ENCODE assay signal across 8 cellular contexts in genomic region chr11:75532200-75532972, GRCh38. TPM values are rescaled to one million over a fixed set of nuclear protein-coding genes. Genes with fewer than 3 reads are reported as not detected.
DNase-seq lines count a peak whose midpoint lies in the region; ATAC-seq and TF ChIP-seq lines count a peak whose summit lies in the region.

No MANE protein-coding gene starts in this region.

- H3K27ac Mint-ChIP-seq in CD14-positive monocyte: no peak overlapping the region
- peak overlapping the region; percentile 79 for H3K27ac Mint-ChIP-seq in activated CD4-positive, alpha-beta T cell treated with anti-CD3 and anti-CD28 coated beads, Interleukin-2, amount 10 ng/mL, durations not matched to agents 7 days and 5 days

- no peaks in the 10 kb centered on the region for H3K36me3 ChIP-seq in lower lobe of right lung

- CTCF ChIA-PET in activated CD4-positive, alpha-beta T cell treated with anti-CD3 and anti-CD28 coated beads, Interleukin-2, amount 10 ng/mL, durations not matched to agents 7 days and 5 days (lab: Charles Lee): interaction anchor here (0.5 to 3.7 kb wide), 25 partner anchors 9 to 388 kb away, joined by 3 to 23 read pairs (median 4); no protein-coding TSS in a partner anchor

- no peak overlapping the region for H3K27ac ChIP-seq in lower lobe of right lung

- H3K4me3 Mint-ChIP-seq in CD14-positive monocyte: no peak overlapping the region
- peak overlapping the region; percentile 10 for H3K4me3 Mint-ChIP-seq in activated CD4-positive, alpha-beta T cell treated with anti-CD3 and anti-CD28 coated beads, Interleukin-2, amount 10 ng/mL, durations not matched to agents 7 days and 5 days

- H3K27me3 ChIP-seq in lower lobe of right lung (ENCODE audit: low read depth): no peaks in the 10 kb centered on the region

- H3K4me1 ChIP-seq in lower lobe of right lung: peaks cover 11% of the 10 kb centered on the region

- intact Hi-C loops in CD14-positive monocyte (cut with micrococcal nuclease): loop anchor here (1.0 to 2.0 kb wide), 2 partner anchors 87 to 144 kb away; no protein-coding TSS in a partner anchor
- intact Hi-C loops in lower lobe of right lung (cut with DNase I): loop anchor here (5.0 kb wide), 1 partner anchor 85 kb away; no protein-coding TSS in a partner anchor

- H3K9me3 ChIP-seq in lower lobe of right lung: no peaks in the 10 kb centered on the region

- H3K4me3 ChIP-seq in lower lobe of right lung: no peak overlapping the region

- DNase-seq in CD14-positive monocyte (ENCODE audit: low spot score) (no peak), NCI-H774 (lab: John Stamatoyannopoulos, UW) (peak; percentile 70), dermis microvascular lymphatic vessel endothelial cell (ENCODE audit: low read depth in 2 of 2) (peak; percentile 32 to 64), lower lobe of right lung (peak; percentile 75), mesenteric fat pad (ENCODE audit: low spot score) (no peak)
- DNase-seq in activated CD4-positive, alpha-beta T cell treated with anti-CD3 and anti-CD28 coated beads, Interleukin-2, amount 10 ng/mL, durations not matched to agents 7 days and 5 days: peak; percentile 89
- peak; percentile 46 to 67 for DNase-seq in stimulated activated CD8-positive, alpha-beta memory T cell treated with anti-CD3 and anti-CD28 coated beads, Interleukin-15, amount 100 ng/mL, for 4 hours (ENCODE audit: low read depth in 2 of 2)

- H3K36me3 Mint-ChIP-seq in CD14-positive monocyte: peaks cover 0 to 2% of the 10 kb centered on the region in 2 donors
- no peaks in the 10 kb centered on the region for H3K36me3 Mint-ChIP-seq in activated CD4-positive, alpha-beta T cell treated with anti-CD3 and anti-CD28 coated beads, Interleukin-2, amount 10 ng/mL, durations not matched to agents 7 days and 5 days (ENCODE audit: low read depth)

- TF ChIP-seq CTCF in CD14-positive monocyte (IDR thresholded peaks at IDR 0.05): peak; percentile 97
- TF ChIP-seq CTCF in lower lobe of right lung (IDR thresholded peaks at IDR 0.05): peak; percentile 88

- no peaks in the 10 kb centered on the region for H3K9me3 Mint-ChIP-seq in CD14-positive monocyte
- H3K9me3 Mint-ChIP-seq in activated CD4-positive, alpha-beta T cell treated with anti-CD3 and anti-CD28 coated beads, Interleukin-2, amount 10 ng/mL, durations not matched to agents 7 days and 5 days: no peaks in the 10 kb centered on the region

- H3K4me1 Mint-ChIP-seq in CD14-positive monocyte: peaks cover 25% of the 10 kb centered on the region
- H3K4me1 Mint-ChIP-seq in activated CD4-positive, alpha-beta T cell treated with anti-CD3 and anti-CD28 coated beads, Interleukin-2, amount 10 ng/mL, durations not matched to agents 7 days and 5 days: peaks cover 61% of the 10 kb centered on the region

- POLR2A ChIA-PET in activated CD4-positive, alpha-beta T cell treated with anti-CD3 and anti-CD28 coated beads, Interleukin-2, amount 10 ng/mL, durations not matched to agents 7 days and 5 days (lab: Charles Lee): no interaction called here

- ATAC-seq in HG02798 (IDR thresholded peaks at IDR 0.05; ENCODE audit: poor library complexity, unreplicated experiment): peak; percentile 35
- peak; percentile 84 to 86 for ATAC-seq in lower lobe of right lung

- H3K27me3 Mint-ChIP-seq in CD14-positive monocyte (ENCODE audit: low read depth in 3 of 3): peaks cover 6 to 18% (median 8%) of the 10 kb centered on the region in 3 donors
- no peaks in the 10 kb centered on the region for H3K27me3 Mint-ChIP-seq in activated CD4-positive, alpha-beta T cell treated with anti-CD3 and anti-CD28 coated beads, Interleukin-2, amount 10 ng/mL, durations not matched to agents 7 days and 5 days

RNA-seq across cellular contexts. Expression of gene GDPD5, which starts 6.6 kb away (rescaled TPM):
- polyA plus RNA-seq in CD14-positive monocyte: 1 to 10 TPM; 4.9 to 7.6 TPM
- 10 to 100 TPM; 55.8 to 62.3 TPM for total RNA-seq in activated CD4-positive, alpha-beta T cell treated with anti-CD3 and anti-CD28 coated beads, Interleukin-2, amount 10 ng/mL, durations not matched to agents 7 days and 5 days
- total RNA-seq in dermis microvascular lymphatic vessel endothelial cell (9.8 and 21.0 TPM in 2 replicates), lower lobe of right lung (15.8 TPM), mesenteric fat pad (46.2 TPM)

RNA-seq across cellular contexts. Expression of gene SERPINH1, which starts 29.7 kb away (rescaled TPM):
- polyA plus RNA-seq in CD14-positive monocyte: 1 to 10 TPM; 1.6 to 2.1 TPM
- 10 to 100 TPM; 11.3 to 11.9 TPM for total RNA-seq in activated CD4-positive, alpha-beta T cell treated with anti-CD3 and anti-CD28 coated beads, Interleukin-2, amount 10 ng/mL, durations not matched to agents 7 days and 5 days
- 328 and 388 TPM in 2 replicates for total RNA-seq in dermis microvascular lymphatic vessel endothelial cell
- total RNA-seq in lower lobe of right lung: 131 TPM
- 309 TPM for total RNA-seq in mesenteric fat pad

Comparison
In these comparisons a context has a peak if more than half of its experiments do, and no peak if none do; other contexts are left out.
1. DNase-seq: peak in NCI-H774 (single experiment), activated CD4-positive, alpha-beta T cell treated with anti-CD3 and anti-CD28 coated beads, Interleukin-2, amount 10 ng/mL, durations not matched to agents 7 days and 5 days (single experiment), dermis microvascular lymphatic vessel endothelial cell (2 of 2), lower lobe of right lung (single experiment) and stimulated activated CD8-positive, alpha-beta memory T cell treated with anti-CD3 and anti-CD28 coated beads, Interleukin-15, amount 100 ng/mL, for 4 hours (2 of 2); none in CD14-positive monocyte (single experiment) and mesenteric fat pad (single experiment).
2. RNA of gene SERPINH1, which starts 29.7 kb away (total RNA-seq): 328 to 388 TPM in dermis microvascular lymphatic vessel endothelial cell, 309 TPM in mesenteric fat pad (single experiment) and 131 TPM in lower lobe of right lung (single experiment); 11.3 to 11.9 TPM in activated CD4-positive, alpha-beta T cell treated with anti-CD3 and anti-CD28 coated beads, Interleukin-2, amount 10 ng/mL, durations not matched to agents 7 days and 5 days; every median in the first group is over 10 times any median in the second.